1 cellular context compared by ENCODE assay signal in the genomic region with DNA sequence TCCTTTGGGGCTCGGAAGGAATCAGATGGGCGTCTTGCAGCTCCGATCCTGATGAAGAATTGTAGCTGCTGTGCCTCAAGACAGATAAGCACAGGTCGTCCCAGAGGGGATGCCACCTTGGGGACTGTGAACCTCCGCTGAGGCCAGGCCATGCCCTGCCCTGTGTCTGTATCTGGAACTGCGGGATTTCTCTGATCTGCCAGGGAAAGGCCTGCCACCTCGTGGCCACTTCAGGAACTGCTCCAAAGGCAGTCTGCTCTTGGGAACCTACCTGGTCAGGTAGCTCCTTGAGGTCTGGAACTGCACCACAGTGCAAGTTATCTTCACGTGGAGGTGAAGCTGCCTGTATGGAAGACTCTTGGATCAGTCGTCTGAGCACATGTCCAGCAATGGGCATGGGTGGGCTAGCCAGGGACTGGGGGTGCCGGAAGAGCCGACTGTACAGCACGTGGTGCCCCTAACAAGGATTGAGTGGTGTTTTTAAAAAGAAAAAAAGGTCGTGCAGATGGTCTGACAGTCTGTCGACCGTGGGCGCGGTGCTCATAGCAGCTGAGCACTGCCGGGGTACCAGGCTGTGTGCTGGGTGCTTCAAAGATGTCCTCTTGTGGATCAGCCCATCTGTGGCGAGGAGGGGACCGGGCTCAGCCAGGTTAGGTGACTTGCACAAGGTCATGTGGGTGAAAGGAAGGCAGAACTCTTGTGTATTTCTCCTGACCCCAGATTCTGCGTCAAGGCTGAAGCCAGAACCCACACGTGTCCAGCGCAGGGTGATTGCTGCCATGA.
A peak's percentile ranks its signal among the peaks of the same experiment; 100 is the strongest.
TF ChIP-seq lines count a peak whose summit lies in the region.

No MANE protein-coding gene starts in this region.

TF ChIP-seq in HepG2, 621 proteins besides CTCF, POLR2A, EP300 and RAD21 (continued from another document):
- TF ChIP-seq ZNF644 (CRISPR knock-in tag; IDR thresholded peaks at IDR 0.05; ENCODE audit: low read depth) (no peak), ZC3H4 (CRISPR knock-in tag; IDR thresholded peaks at IDR 0.05; ENCODE audit: borderline replicate concordance) (no peak), ZNF280D (CRISPR knock-in tag; IDR thresholded peaks at IDR 0.05) (0 out of 2 replicates have a peak, but pooled peaks have one; percentile 16), HNRNPUL1 (IDR thresholded peaks at IDR 0.05; ENCODE audit: low read depth, low read length) (no peak), ZBTB38 (CRISPR knock-in tag; IDR thresholded peaks at IDR 0.05) (peak; percentile 29; the same call in 1 of the 2 replicates), KLF6 (CRISPR knock-in tag; IDR thresholded peaks at IDR 0.05) (no peak), ETS1 (CRISPR knock-in tag; IDR thresholded peaks at IDR 0.05) (no peak), ZNF790 (CRISPR knock-in tag; IDR thresholded peaks at IDR 0.05; ENCODE audit: borderline replicate concordance) (no peak), ZBTB34 (CRISPR knock-in tag; IDR thresholded peaks at IDR 0.05) (no peak), FOXK2 (IDR thresholded peaks at IDR 0.05) (no peak), MTA3 (CRISPR knock-in tag; IDR thresholded peaks at IDR 0.05) (no peak), ZNF598 (CRISPR knock-in tag; IDR thresholded peaks at IDR 0.05; ENCODE audit: borderline replicate concordance) (no peak), CCDC6 (CRISPR knock-in tag; IDR thresholded peaks at IDR 0.05) (no peak), HDAC1 (CRISPR knock-in tag; IDR thresholded peaks at IDR 0.05) (0 out of 2 replicates have a peak, but pooled peaks have one; percentile 41), ATAD3A (CRISPR knock-in tag; IDR thresholded peaks at IDR 0.05) (no peak), GABPA (IDR thresholded peaks at IDR 0.05; ENCODE audit: low read depth, low read length) (no peak), GABPA (CRISPR knock-in tag; IDR thresholded peaks at IDR 0.05; ENCODE audit: low read depth) (no peak), HBP1 (CRISPR knock-in tag; IDR thresholded peaks at IDR 0.05; ENCODE audit: low read depth) (no peak), PRDM4 (CRISPR knock-in tag; IDR thresholded peaks at IDR 0.05; ENCODE audit: borderline replicate concordance) (no peak), BRD4 (CRISPR knock-in tag; IDR thresholded peaks at IDR 0.05) (no peak), KLF12 (CRISPR knock-in tag; IDR thresholded peaks at IDR 0.05; ENCODE audit: borderline replicate concordance) (no peak), NCOA2 (CRISPR knock-in tag; IDR thresholded peaks at IDR 0.05) (0 out of 2 replicates have a peak, but pooled peaks have one; percentile 24), NONO (IDR thresholded peaks at IDR 0.05) (no peak), NONO (CRISPR knock-in tag; conservative IDR thresholded peaks at IDR 0.05) (no peak), ZNF703 (CRISPR knock-in tag; IDR thresholded peaks at IDR 0.05; ENCODE audit: borderline replicate concordance) (no peak), NR2F1 (CRISPR knock-in tag; IDR thresholded peaks at IDR 0.05) (no peak), ZNF350 (CRISPR knock-in tag; IDR thresholded peaks at IDR 0.05; ENCODE audit: borderline replicate concordance, low read depth) (peak; percentile 39; the same call in 1 of the 2 replicates), SKI (IDR thresholded peaks at IDR 0.05; ENCODE audit: partially characterized antibody) (no peak), NR2C2 (CRISPR knock-in tag; IDR thresholded peaks at IDR 0.05; ENCODE audit: borderline replicate concordance) (peak; percentile 28; the same call in 1 of the 2 replicates), RBM22 (optimal IDR thresholded peaks at IDR 0.05; ENCODE audit: low read length) (no peak), MAF1 (CRISPR knock-in tag; IDR thresholded peaks at IDR 0.05; ENCODE audit: borderline replicate concordance) (no peak), CBX1 (IDR thresholded peaks at IDR 0.05; ENCODE audit: low read depth) (no peak), ERF (CRISPR knock-in tag; IDR thresholded peaks at IDR 0.05) (peak; percentile 79), ZNF138 (CRISPR knock-in tag; IDR thresholded peaks at IDR 0.05; ENCODE audit: low read depth) (no peak), ZNF264 (CRISPR knock-in tag; IDR thresholded peaks at IDR 0.05) (no peak), HNRNPL (IDR thresholded peaks at IDR 0.05; ENCODE audit: low read depth, low read length) (0 out of 2 replicates have a peak, but pooled peaks have one; percentile 68), TEAD2 (CRISPR knock-in tag; IDR thresholded peaks at IDR 0.05) (no peak)
- TF ChIP-seq, protein P1, sequence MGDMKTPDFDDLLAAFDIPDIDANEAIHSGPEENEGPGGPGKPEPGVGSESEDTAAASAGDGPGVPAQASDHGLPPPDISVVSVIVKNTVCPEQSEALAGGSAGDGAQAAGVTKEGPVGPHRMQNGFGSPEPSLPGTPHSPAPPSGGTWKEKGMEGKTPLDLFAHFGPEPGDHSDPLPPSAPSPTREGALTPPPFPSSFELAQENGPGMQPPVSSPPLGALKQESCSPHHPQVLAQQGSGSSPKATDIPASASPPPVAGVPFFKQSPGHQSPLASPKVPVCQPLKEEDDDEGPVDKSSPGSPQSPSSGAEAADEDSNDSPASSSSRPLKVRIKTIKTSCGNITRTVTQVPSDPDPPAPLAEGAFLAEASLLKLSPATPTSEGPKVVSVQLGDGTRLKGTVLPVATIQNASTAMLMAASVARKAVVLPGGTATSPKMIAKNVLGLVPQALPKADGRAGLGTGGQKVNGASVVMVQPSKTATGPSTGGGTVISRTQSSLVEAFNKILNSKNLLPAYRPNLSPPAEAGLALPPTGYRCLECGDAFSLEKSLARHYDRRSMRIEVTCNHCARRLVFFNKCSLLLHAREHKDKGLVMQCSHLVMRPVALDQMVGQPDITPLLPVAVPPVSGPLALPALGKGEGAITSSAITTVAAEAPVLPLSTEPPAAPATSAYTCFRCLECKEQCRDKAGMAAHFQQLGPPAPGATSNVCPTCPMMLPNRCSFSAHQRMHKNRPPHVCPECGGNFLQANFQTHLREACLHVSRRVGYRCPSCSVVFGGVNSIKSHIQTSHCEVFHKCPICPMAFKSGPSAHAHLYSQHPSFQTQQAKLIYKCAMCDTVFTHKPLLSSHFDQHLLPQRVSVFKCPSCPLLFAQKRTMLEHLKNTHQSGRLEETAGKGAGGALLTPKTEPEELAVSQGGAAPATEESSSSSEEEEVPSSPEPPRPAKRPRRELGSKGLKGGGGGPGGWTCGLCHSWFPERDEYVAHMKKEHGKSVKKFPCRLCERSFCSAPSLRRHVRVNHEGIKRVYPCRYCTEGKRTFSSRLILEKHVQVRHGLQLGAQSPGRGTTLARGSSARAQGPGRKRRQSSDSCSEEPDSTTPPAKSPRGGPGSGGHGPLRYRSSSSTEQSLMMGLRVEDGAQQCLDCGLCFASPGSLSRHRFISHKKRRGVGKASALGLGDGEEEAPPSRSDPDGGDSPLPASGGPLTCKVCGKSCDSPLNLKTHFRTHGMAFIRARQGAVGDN (CRISPR knock-in tag; IDR thresholded peaks at IDR 0.05): peak; percentile 51
- TF ChIP-seq, protein P2, sequence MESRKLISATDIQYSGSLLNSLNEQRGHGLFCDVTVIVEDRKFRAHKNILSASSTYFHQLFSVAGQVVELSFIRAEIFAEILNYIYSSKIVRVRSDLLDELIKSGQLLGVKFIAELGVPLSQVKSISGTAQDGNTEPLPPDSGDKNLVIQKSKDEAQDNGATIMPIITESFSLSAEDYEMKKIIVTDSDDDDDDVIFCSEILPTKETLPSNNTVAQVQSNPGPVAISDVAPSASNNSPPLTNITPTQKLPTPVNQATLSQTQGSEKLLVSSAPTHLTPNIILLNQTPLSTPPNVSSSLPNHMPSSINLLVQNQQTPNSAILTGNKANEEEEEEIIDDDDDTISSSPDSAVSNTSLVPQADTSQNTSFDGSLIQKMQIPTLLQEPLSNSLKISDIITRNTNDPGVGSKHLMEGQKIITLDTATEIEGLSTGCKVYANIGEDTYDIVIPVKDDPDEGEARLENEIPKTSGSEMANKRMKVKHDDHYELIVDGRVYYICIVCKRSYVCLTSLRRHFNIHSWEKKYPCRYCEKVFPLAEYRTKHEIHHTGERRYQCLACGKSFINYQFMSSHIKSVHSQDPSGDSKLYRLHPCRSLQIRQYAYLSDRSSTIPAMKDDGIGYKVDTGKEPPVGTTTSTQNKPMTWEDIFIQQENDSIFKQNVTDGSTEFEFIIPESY (CRISPR knock-in tag; IDR thresholded peaks at IDR 0.05): 0 out of 2 replicates have a peak, but pooled peaks have one; percentile 33
- TF ChIP-seq, protein P3, sequence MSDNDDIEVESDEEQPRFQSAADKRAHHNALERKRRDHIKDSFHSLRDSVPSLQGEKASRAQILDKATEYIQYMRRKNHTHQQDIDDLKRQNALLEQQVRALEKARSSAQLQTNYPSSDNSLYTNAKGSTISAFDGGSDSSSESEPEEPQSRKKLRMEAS (IDR thresholded peaks at IDR 0.05): peak; percentile 35; the same call in 1 of the 2 replicates
